Comparison of ENCODE assay signal across 8 cellular contexts in the genomic region with DNA sequence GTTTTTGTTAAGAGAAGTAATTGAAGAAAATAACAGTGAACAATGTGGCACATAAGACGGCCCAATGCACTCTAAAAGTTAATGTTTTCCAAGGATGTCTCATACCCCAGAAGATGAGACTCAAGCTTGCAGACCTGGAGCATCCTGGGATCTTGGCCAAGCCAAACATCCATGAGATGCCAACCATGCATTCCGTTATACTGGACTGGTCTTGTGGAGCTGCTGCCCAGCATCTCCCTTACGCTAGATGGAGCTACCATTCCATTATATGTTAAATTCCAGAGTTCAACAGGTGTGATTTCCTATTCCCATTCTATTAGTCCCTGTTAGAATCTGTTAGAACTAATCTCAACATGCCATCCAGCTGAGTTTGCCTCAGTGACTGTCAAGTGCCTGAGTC.
DNase-seq lines count a peak whose midpoint lies in the region; TF ChIP-seq lines count a peak whose summit lies in the region.

No MANE protein-coding gene starts in this region.

- H3K4ac ChIP-seq in trophoblast cell (ENCODE audit: low read depth, low read length), result no peak overlapping the region

- no peak overlapping the region for H3K14ac ChIP-seq in trophoblast cell (ENCODE audit: low read length)

- DNase-seq in NCI-H2196 (lab: John Stamatoyannopoulos, UW; ENCODE audit: unreplicated experiment), result peak; percentile 26
- DNase-seq in dedifferentiated amniotic fluid mesenchymal stem cell (ENCODE audit: extremely low spot score), result peak; percentile 67
- peak; percentile 11 to 62 for DNase-seq in trophoblast cell
- no peak for DNase-seq in NCI-H2081 treated with DMSO at 0.1 percent for 48 hours (lab: John Stamatoyannopoulos, UW)
- no peak for DNase-seq in activated CD8-positive, alpha-beta memory T cell treated with anti-CD3 and anti-CD28 coated beads, Interleukin-2, amount 50 U/mL, for 48 hours
- DNase-seq in activated naive CD4-positive, alpha-beta T cell treated with anti-CD3 and anti-CD28 coated beads, Interleukin-2, amount 10 ng/mL, durations not matched to agents 7 days and 5 days, result no peak
- no peak for DNase-seq in RPMI8226

- no peak overlapping the region for H2AK5ac ChIP-seq in trophoblast cell (ENCODE audit: low read length)

- no peak overlapping the region for H4K12ac ChIP-seq in trophoblast cell (ENCODE audit: low read depth, low read length)

- CTCF ChIA-PET in activated naive CD4-positive, alpha-beta T cell treated with anti-CD3 and anti-CD28 coated beads, Interleukin-2, amount 10 ng/mL, durations not matched to agents 7 days and 5 days (lab: Charles Lee), result interaction anchor here (0.6 to 1.3 kb wide), 4 partner anchors 38 to 703 kb away, joined by 3 read pairs; no protein-coding TSS in a partner anchor

- no peaks in the 10 kb centered on the region for H3K4me1 Mint-ChIP-seq in activated naive CD4-positive, alpha-beta T cell treated with anti-CD3 and anti-CD28 coated beads, Interleukin-2, amount 10 ng/mL, durations not matched to agents 7 days and 5 days

- no peak overlapping the region for H2BK120ac ChIP-seq in trophoblast cell (ENCODE audit: insufficient read depth, low read length, poor library complexity)

- H3K4me3 ChIP-seq in trophoblast cell (ENCODE audit: low read depth, low read length), result no peak overlapping the region

- H2AFZ ChIP-seq in trophoblast cell (ENCODE audit: insufficient read depth, low read length, poor library complexity), result no peak overlapping the region

- no CpG with 5 or more reads among the region's 3 CpGs for WGBS in trophoblast cell (ENCODE audit: extremely low coverage, insufficient coverage, insufficient read length)

- no peaks in the 10 kb centered on the region for H3K79me2 ChIP-seq in trophoblast cell (ENCODE audit: control insufficient read depth, insufficient read depth, low read length, poor library complexity)

- H3K4me3 Mint-ChIP-seq in activated naive CD4-positive, alpha-beta T cell treated with anti-CD3 and anti-CD28 coated beads, Interleukin-2, amount 10 ng/mL, durations not matched to agents 7 days and 5 days, result no peak overlapping the region

- no peaks in the 10 kb centered on the region for H3K79me1 ChIP-seq in trophoblast cell (ENCODE audit: low read length)

- no peaks in the 10 kb centered on the region for H3K36me3 ChIP-seq in trophoblast cell (ENCODE audit: control insufficient read depth in 1 of 2, insufficient read depth in 2 of 2, low read length in 2 of 2)

- H3K27me3 Mint-ChIP-seq in activated naive CD4-positive, alpha-beta T cell treated with anti-CD3 and anti-CD28 coated beads, Interleukin-2, amount 10 ng/mL, durations not matched to agents 7 days and 5 days, result no peaks in the 10 kb centered on the region

- no peak overlapping the region for H3K4me2 ChIP-seq in trophoblast cell (ENCODE audit: low read length)

- no peaks in the 10 kb centered on the region for H3K9me3 Mint-ChIP-seq in activated naive CD4-positive, alpha-beta T cell treated with anti-CD3 and anti-CD28 coated beads, Interleukin-2, amount 10 ng/mL, durations not matched to agents 7 days and 5 days

- peak; percentile 55 for TF ChIP-seq CTCF in GM12873 (IDR thresholded peaks at IDR 0.05; ENCODE audit: insufficient read depth, low read depth, low read length, missing control alignments)

- H3K9ac ChIP-seq in trophoblast cell (ENCODE audit: low read length), result no peak overlapping the region

- no peak overlapping the region for H2BK12ac ChIP-seq in trophoblast cell (ENCODE audit: low read length)

- no peak overlapping the region for H3K18ac ChIP-seq in trophoblast cell (ENCODE audit: low read length)

- no peaks in the 10 kb centered on the region for H3K27me3 ChIP-seq in trophoblast cell (ENCODE audit: insufficient read depth, low read length)

- H2BK5ac ChIP-seq in trophoblast cell (ENCODE audit: low read depth, low read length, poor library complexity), result no peak overlapping the region

- no peak overlapping the region for H3K27ac ChIP-seq in trophoblast cell (ENCODE audit: low read depth, low read length)

- no peak overlapping the region for H4K8ac ChIP-seq in trophoblast cell (ENCODE audit: low read depth, low read length)

- H3K23ac ChIP-seq in trophoblast cell (ENCODE audit: low read length), result no peak overlapping the region

- no peaks in the 10 kb centered on the region for H3K4me1 ChIP-seq in trophoblast cell (ENCODE audit: control insufficient read depth in 1 of 2, insufficient read depth in 2 of 2, low read length in 2 of 2)

- H3K9me3 ChIP-seq in trophoblast cell (ENCODE audit: insufficient read depth, low read depth, low read length), result no peaks in the 10 kb centered on the region

- H3K27ac Mint-ChIP-seq in activated naive CD4-positive, alpha-beta T cell treated with anti-CD3 and anti-CD28 coated beads, Interleukin-2, amount 10 ng/mL, durations not matched to agents 7 days and 5 days, result no peak overlapping the region

- no peaks in the 10 kb centered on the region for H3K36me3 Mint-ChIP-seq in activated naive CD4-positive, alpha-beta T cell treated with anti-CD3 and anti-CD28 coated beads, Interleukin-2, amount 10 ng/mL, durations not matched to agents 7 days and 5 days

- no peak overlapping the region for H4K91ac ChIP-seq in trophoblast cell (ENCODE audit: low read depth, low read length)

Comparison
In these comparisons a context has a peak if more than half of its experiments do, and no peak if none do; other contexts are left out.
1. DNase-seq: peak in NCI-H2196 (single experiment), dedifferentiated amniotic fluid mesenchymal stem cell (single experiment) and trophoblast cell (2 of 2); none in NCI-H2081 treated with DMSO at 0.1 percent for 48 hours (single experiment), activated CD8-positive, alpha-beta memory T cell treated with anti-CD3 and anti-CD28 coated beads, Interleukin-2, amount 50 U/mL, for 48 hours (single experiment), activated naive CD4-positive, alpha-beta T cell treated with anti-CD3 and anti-CD28 coated beads, Interleukin-2, amount 10 ng/mL, durations not matched to agents 7 days and 5 days (single experiment) and RPMI8226 (single experiment).